ENCODE assay signal across 8 cellular contexts in genomic region chr17:16653367-16654041, GRCh38. TPM values are rescaled to one million over a fixed set of nuclear protein-coding genes. Genes with fewer than 3 reads are reported as not detected.
DNase-seq lines count a peak whose midpoint lies in the region; ATAC-seq, FAIRE-seq and TF ChIP-seq lines count a peak whose summit lies in the region.

ZNF624 (minus strand) TSS chr17:16653850.

- CTCF ChIA-PET in HepG2 (lab: Yijun Ruan, JAX; ENCODE audit: low intra/inter-chr PET ratio, low total read pairs): no interaction called here

- H3K79me2 ChIP-seq in HepG2 (ENCODE audit: insufficient read depth, low read length): no peaks in the 10 kb centered on the region

- POLR2A ChIA-PET in HepG2 (lab: Yijun Ruan, JAX): interaction anchor here (1.4 kb wide), 1 partner anchor 118 kb away, joined by 3 read pairs; no protein-coding TSS in a partner anchor

- TF ChIP-seq CTCF in HepG2 (CRISPR knock-in tag; IDR thresholded peaks at IDR 0.05): peak; percentile 18; the same call in 1 of the 2 replicates

- H3K27me3 ChIP-seq in HepG2 (ENCODE audit: control insufficient read depth in 1 of 2, insufficient read depth in 2 of 2, low read length in 2 of 2): no peaks in the 10 kb centered on the region

- no peaks in the 10 kb centered on the region for H4K20me1 ChIP-seq in HepG2 (ENCODE audit: insufficient read depth, low read length)

- H3K9me3 ChIP-seq in HepG2 (ENCODE audit: low read length): no peaks in the 10 kb centered on the region

- no peak for TF ChIP-seq EP300 in HepG2 (IDR thresholded peaks at IDR 0.05; ENCODE audit: low read depth in 2 of 2, low read length in 2 of 2)
- no peak for TF ChIP-seq EP300 in HepG2 (CRISPR knock-in tag; IDR thresholded peaks at IDR 0.05; ENCODE audit: borderline replicate concordance)

- WGBS in HepG2 (ENCODE audit: low lambda C conversion rate): 0% methylated on average over 9 of the region's 55 CpGs

- H3K4me2 ChIP-seq in HepG2 (ENCODE audit: low read depth, low read length): peak within 1 kb of the TSS; percentile 89

- peaks cover 11% of the 10 kb centered on the region; the same call in 1 of the 2 replicates for H3K4me1 ChIP-seq in HepG2 (ENCODE audit: insufficient read depth, low read length)

- intact Hi-C loops in HepG2 (cut with micrococcal nuclease; ENCODE audit: unreplicated experiment): no loop called here

- H3K27ac ChIP-seq in HepG2 (ENCODE audit: extremely low read length, insufficient read depth, low read length): peak within 1 kb of the TSS; percentile 82

- peak; percentile 44 to 98 (median 88) for DNase-seq in C1 segment of cervical spinal cord (lab: John Stamatoyannopoulos, UW)
- peak; percentile 82 for DNase-seq in NCI-H526 treated with DMSO at 0.1 percent for 48 hours (lab: John Stamatoyannopoulos, UW)
- DNase-seq in activated CD4-positive, alpha-beta T cell treated with anti-CD3 and anti-CD28 coated beads, Interleukin-2, amount 50 U/mL, for 48 hours: peak; percentile 88 to 91
- peak; percentile 80 to 94 for DNase-seq in dermis microvascular lymphatic vessel endothelial cell (ENCODE audit: low read depth in 2 of 2)
- DNase-seq in HepG2 (ENCODE audit: low spot score): peak; percentile 88
- DNase-seq in stimulated activated CD4-positive, alpha-beta T cell treated with anti-CD3 and anti-CD28 coated beads, Interleukin-2, amount 100 ng/mL, for 48 hours: peak; percentile 83 to 86

- no TSS peak for BruUV-seq in HepG2 (replicated peaks; lab: Mats Ljungman, UMichigan)

- H3K4me3 ChIP-seq in HepG2 (replicated peaks in 1 of 3; ENCODE audit: insufficient read depth in 1 of 3, low read depth in 2 of 3, low read length in 3 of 3): peak within 1 kb of the TSS; percentile 70 to 82 (median 73)

- peak; percentile 96 for ATAC-seq in GM19328 (IDR thresholded peaks at IDR 0.05; ENCODE audit: unreplicated experiment)
- ATAC-seq in HG03469 (IDR thresholded peaks at IDR 0.05; ENCODE audit: unreplicated experiment): peak; percentile 81
- ATAC-seq in HepG2: peak; percentile 94

- peak within 1 kb of the TSS; percentile 79 for H3K9ac ChIP-seq in HepG2 (ENCODE audit: insufficient read depth, low read depth, low read length)

- H3K36me3 ChIP-seq in HepG2 (replicated peaks in 1 of 2; ENCODE audit: control insufficient read depth in 1 of 2, insufficient read depth in 2 of 2, low read length in 2 of 2): no peaks in the 10 kb centered on the region

- no peak for TF ChIP-seq RAD21 in HepG2 (CRISPR knock-in tag; IDR thresholded peaks at IDR 0.05)

- TF ChIP-seq POLR2A in HepG2 (IDR thresholded peaks at IDR 0.05; ENCODE audit: insufficient read depth in 1 of 2, low read depth in 2 of 2, low read length in 2 of 2): peak; percentile 60 to 85

- in situ Hi-C loops in HepG2 (cut with HindIII; ENCODE audit: extremely low pct_ligation_motif_present, low pct_unique_long_range_greater_than_20kb): no loop called here

- H2AFZ ChIP-seq in HepG2 (ENCODE audit: low read length): peak within 1 kb of the TSS; percentile 72

- no peak for FAIRE-seq in HepG2 (lab: Jason Lieb, UNC)

TF ChIP-seq in HepG2, 621 proteins besides CTCF, POLR2A, EP300 and RAD21 (continues in another document):
- TF ChIP-seq TRIM22 (IDR thresholded peaks at IDR 0.05) (no peak), PHF8 (CRISPR knock-in tag; IDR thresholded peaks at IDR 0.05) (peak; percentile 99), ZMYM2 (CRISPR knock-in tag; IDR thresholded peaks at IDR 0.05) (peak; percentile 34; the same call in 1 of the 2 replicates), KDM2A (CRISPR knock-in tag; IDR thresholded peaks at IDR 0.05; ENCODE audit: borderline replicate concordance, low read depth) (peak; percentile 80; the same call in 1 of the 2 replicates), ZNF224 (CRISPR knock-in tag; IDR thresholded peaks at IDR 0.05) (0 out of 2 replicates have a peak, but pooled peaks have one; percentile 91), HNRNPUL1 (IDR thresholded peaks at IDR 0.05; ENCODE audit: low read depth, low read length) (no peak), ZFP90 (CRISPR knock-in tag; IDR thresholded peaks at IDR 0.05; ENCODE audit: borderline replicate concordance) (peak; percentile 51; the same call in 1 of the 2 replicates), ZNF350 (CRISPR knock-in tag; IDR thresholded peaks at IDR 0.05; ENCODE audit: borderline replicate concordance, low read depth) (peak; percentile 82; the same call in 1 of the 2 replicates), KLF16 (CRISPR knock-in tag; IDR thresholded peaks at IDR 0.05) (peak in 1 of 2 experiments; percentile 75; a peak in 2 of 4 replicates), ZBTB44 (CRISPR knock-in tag; IDR thresholded peaks at IDR 0.05) (no peak; the same call in 1 of the 2 replicates), E2F5 (CRISPR knock-in tag; conservative IDR thresholded peaks at IDR 0.05) (peak; percentile 84), BRCA1 (CRISPR knock-in tag; IDR thresholded peaks at IDR 0.05) (peak; percentile 67; the same call in 1 of the 2 replicates), ATF7-NPFF (CRISPR knock-in tag; IDR thresholded peaks at IDR 0.05; ENCODE audit: low read depth) (no peak; the same call in 1 of the 2 replicates), POGZ (CRISPR knock-in tag; IDR thresholded peaks at IDR 0.05) (peak; percentile 78)

RNA-seq across cellular contexts. Expression of gene ZNF624, which starts in this region (rescaled TPM):
- total RNA-seq in dermis microvascular lymphatic vessel endothelial cell (3.7 and 4.0 TPM in 2 replicates), HepG2 (2016; rRNA removed; fragmentation: Illumina TruSeq; extraction: Trizol) (3.5 and 4.3 TPM in 2 replicates)
- 0.44 and 0.61 TPM in 2 replicates for total RNA-seq in HepG2 (2016; cell fraction: cytosol; rRNA removed; fragmentation: Illumina TruSeq; extraction: Trizol; ENCODE audit: low read depth)
- total RNA-seq in HepG2 (2016; cell fraction: insoluble cytoplasmic fraction; rRNA removed; fragmentation: Illumina TruSeq; extraction: Trizol): 3.4 and 4.0 TPM in 2 replicates
- total RNA-seq in HepG2 (2016; cell fraction: membrane; rRNA removed; fragmentation: Illumina TruSeq; extraction: Trizol): 0.90 and 1.1 TPM in 2 replicates
- 4.5 and 4.6 TPM in 2 replicates for total RNA-seq in HepG2 (2016; cell fraction: nucleus; rRNA removed; fragmentation: Illumina TruSeq; extraction: Trizol)
- polyA plus RNA-seq in HepG2 (2011; rRNA removed): 0.67 and 0.75 TPM in 2 replicates
- polyA plus RNA-seq in HepG2 (2011; cell fraction: cytosol; rRNA removed): 0.19 and 0.35 TPM in 2 replicates
- 0.93 and 1.0 TPM in 2 replicates for polyA plus RNA-seq in HepG2 (2011; cell fraction: nucleus; rRNA removed)
- polyA plus RNA-seq in HepG2 (2012): 1.2 and 1.4 TPM in 2 replicates
- 0.16 TPM in 1 of 2 replicates, not detected in the other for polyA plus RNA-seq in HepG2 (2016; cell fraction: cytosol; fragmentation: Illumina TruSeq; extraction: Trizol; ENCODE audit: low read depth)
- 1.9 and 2.4 TPM in 2 replicates for polyA plus RNA-seq in HepG2 (2016; cell fraction: insoluble cytoplasmic fraction; fragmentation: Illumina TruSeq; extraction: Trizol; ENCODE audit: low read depth)
- polyA plus RNA-seq in HepG2 (2016; cell fraction: membrane; fragmentation: Illumina TruSeq; extraction: Trizol; ENCODE audit: low read depth): 0.13 and 0.15 TPM in 2 replicates
- polyA plus RNA-seq in HepG2 (2016; cell fraction: nucleus; fragmentation: Illumina TruSeq; extraction: Trizol; ENCODE audit: insufficient read depth, low read depth): 1.7 and 1.9 TPM in 2 replicates
- 1.6 and 1.8 TPM in 2 replicates for polyA minus RNA-seq in HepG2 (2011; rRNA and poly(A)+ RNA removed; ENCODE audit: low replicate concordance)
- polyA minus RNA-seq in HepG2 (2011; cell fraction: cytosol; rRNA and poly(A)+ RNA removed): 2.1 and 3.1 TPM in 2 replicates
- 7.1 and 9.6 TPM in 2 replicates for polyA minus RNA-seq in HepG2 (2011; cell fraction: nucleus; rRNA and poly(A)+ RNA removed)

Comparison
In these comparisons a context has a peak if more than half of its experiments do, and no peak if none do; other contexts are left out.
1. Peak in every context shown above with its lines: DNase-seq, ATAC-seq, H3K4me3 ChIP-seq and H3K27ac ChIP-seq.